1 cellular context compared by ENCODE assay signal in the genomic region with DNA sequence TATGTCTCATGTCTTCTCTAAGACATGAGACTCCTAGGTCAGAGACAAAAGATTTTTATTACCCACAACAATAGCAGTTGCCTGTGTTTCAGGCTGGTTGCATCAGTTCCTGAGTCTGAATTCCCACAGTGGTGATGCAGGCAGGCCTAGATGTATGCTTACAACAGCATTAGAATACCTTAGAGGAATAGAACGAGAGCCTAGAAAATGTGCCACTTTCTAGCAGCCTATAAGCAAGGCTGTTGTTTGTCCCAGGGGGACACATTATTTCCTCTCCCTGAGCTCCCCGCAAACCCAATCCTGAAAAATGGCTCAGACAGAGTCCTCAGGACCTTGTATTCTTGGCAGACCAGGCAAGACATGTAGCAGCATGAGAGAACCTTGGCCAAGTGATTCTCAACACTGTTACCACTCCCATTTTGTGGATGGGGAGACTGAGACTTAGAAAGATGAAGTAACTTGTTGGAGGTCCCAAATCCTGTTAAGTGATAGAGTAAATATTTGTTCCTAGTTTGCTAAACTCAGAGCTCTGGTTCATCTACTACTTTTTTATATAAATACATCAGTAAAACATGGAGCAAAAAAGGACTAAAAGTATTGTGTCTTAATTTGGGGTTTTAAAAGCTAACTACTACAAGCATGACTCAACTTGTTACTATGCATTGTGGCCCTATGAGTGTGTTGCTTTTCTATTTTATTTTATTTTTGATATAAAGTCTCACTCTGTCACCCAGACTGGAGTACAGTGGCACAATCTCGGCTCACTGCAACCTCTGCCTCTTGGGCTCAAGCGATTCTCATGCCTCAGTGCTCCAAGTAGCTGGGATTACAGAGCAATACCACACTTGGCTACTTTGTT.
TF ChIP-seq lines count a peak whose summit lies in the region.

No MANE protein-coding gene starts in this region.

TF ChIP-seq in HEK293, 187 proteins besides CTCF, POLR2A, EP300 and RAD21 (continued from another document):
- TF ChIP-seq, protein P1, sequence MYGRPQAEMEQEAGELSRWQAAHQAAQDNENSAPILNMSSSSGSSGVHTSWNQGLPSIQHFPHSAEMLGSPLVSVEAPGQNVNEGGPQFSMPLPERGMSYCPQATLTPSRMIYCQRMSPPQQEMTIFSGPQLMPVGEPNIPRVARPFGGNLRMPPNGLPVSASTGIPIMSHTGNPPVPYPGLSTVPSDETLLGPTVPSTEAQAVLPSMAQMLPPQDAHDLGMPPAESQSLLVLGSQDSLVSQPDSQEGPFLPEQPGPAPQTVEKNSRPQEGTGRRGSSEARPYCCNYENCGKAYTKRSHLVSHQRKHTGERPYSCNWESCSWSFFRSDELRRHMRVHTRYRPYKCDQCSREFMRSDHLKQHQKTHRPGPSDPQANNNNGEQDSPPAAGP (tag by site-specific recombination; IDR thresholded peaks at IDR 0.05) = no peak
- TF ChIP-seq, protein P2, sequence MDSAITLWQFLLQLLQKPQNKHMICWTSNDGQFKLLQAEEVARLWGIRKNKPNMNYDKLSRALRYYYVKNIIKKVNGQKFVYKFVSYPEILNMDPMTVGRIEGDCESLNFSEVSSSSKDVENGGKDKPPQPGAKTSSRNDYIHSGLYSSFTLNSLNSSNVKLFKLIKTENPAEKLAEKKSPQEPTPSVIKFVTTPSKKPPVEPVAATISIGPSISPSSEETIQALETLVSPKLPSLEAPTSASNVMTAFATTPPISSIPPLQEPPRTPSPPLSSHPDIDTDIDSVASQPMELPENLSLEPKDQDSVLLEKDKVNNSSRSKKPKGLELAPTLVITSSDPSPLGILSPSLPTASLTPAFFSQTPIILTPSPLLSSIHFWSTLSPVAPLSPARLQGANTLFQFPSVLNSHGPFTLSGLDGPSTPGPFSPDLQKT (IDR thresholded peaks at IDR 0.05; ENCODE audit: borderline replicate concordance, low read depth, low read length) = no peak
- TF ChIP-seq OVOL3 (tag by site-specific recombination; IDR thresholded peaks at IDR 0.05) (no peak), ZFP69B (tag by site-specific recombination; IDR thresholded peaks at IDR 0.05) (no peak), ZNF292 (tag by site-specific recombination; IDR thresholded peaks at IDR 0.05; ENCODE audit: borderline replicate concordance, low read depth) (no peak), GLIS1 (tag by site-specific recombination; IDR thresholded peaks at IDR 0.05) (no peak), ZNF473 (tag by site-specific recombination; IDR thresholded peaks at IDR 0.05) (no peak)
- TF ChIP-seq, protein P3, sequence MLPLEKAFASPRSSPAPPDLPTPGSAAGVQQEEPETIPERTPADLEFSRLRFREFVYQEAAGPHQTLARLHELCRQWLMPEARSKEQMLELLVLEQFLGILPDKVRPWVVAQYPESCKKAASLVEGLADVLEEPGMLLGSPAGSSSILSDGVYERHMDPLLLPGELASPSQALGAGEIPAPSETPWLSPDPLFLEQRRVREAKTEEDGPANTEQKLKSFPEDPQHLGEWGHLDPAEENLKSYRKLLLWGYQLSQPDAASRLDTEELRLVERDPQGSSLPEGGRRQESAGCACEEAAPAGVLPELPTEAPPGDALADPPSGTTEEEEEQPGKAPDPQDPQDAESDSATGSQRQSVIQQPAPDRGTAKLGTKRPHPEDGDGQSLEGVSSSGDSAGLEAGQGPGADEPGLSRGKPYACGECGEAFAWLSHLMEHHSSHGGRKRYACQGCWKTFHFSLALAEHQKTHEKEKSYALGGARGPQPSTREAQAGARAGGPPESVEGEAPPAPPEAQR (tag by site-specific recombination; IDR thresholded peaks at IDR 0.05) = no peak
- TF ChIP-seq, protein P4, sequence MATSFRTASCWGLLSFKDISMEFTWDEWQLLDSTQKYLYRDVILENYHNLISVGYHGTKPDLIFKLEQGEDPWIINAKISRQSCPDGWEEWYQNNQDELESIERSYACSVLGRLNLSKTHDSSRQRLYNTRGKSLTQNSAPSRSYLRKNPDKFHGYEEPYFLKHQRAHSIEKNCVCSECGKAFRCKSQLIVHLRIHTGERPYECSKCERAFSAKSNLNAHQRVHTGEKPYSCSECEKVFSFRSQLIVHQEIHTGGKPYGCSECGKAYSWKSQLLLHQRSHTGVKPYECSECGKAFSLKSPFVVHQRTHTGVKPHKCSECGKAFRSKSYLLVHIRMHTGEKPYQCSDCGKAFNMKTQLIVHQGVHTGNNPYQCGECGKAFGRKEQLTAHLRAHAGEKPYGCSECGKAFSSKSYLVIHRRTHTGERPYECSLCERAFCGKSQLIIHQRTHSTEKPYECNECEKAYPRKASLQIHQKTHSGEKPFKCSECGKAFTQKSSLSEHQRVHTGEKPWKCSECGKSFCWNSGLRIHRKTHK (tag by site-specific recombination; IDR thresholded peaks at IDR 0.05) = no peak
TF ChIP-seq in HEK293: peak in this region for 4.
